Comparison of ENCODE assay signal across 21 cellular contexts in the genomic region with DNA sequence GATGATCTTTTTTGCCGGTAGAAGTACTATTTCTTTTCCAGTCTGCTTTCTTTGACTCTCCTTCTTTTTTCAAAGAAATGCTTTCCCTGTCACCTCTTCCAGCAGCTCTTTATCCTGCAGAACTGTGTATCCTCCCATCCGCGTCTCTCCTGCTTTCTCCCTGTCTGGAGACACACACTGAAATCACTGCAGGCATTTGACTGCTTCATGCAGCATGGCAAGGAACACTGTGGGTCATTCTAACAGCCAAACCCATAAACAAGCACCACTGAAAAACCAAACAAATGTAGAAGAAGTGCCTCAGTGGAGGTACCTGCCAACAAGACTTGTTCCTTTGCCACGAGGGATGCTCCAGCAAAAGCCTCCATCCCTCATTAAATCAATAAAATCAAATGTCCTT.
A peak's percentile ranks its signal among the peaks of the same experiment; 100 is the strongest.
DNase-seq lines count a peak whose midpoint lies in the region; ATAC-seq and TF ChIP-seq lines count a peak whose summit lies in the region.
"Had no signal": no experiment of that assay in that cellular context is flagged by ENCODE, and none has a peak within 500 bp of the region (broad histone marks: within the 10 kb centered on the region; RNA-seq: fewer than 3 reads in every experiment).

No MANE protein-coding gene starts in this region.

- TF ChIP-seq EP300 in suprapubic skin (IDR thresholded peaks at IDR 0.05): no peak

- H3K4me3 ChIP-seq in mesendoderm (ENCODE audit: low read length) (no peak overlapping the region), stomach smooth muscle (ENCODE audit: low read length in 2 of 2) (peak overlapping the region; percentile 1 to 41), suprapubic skin (no peak overlapping the region)

- H3K4me3 Mint-ChIP-seq in brain: peak overlapping the region; percentile 54 to 74 (median 69)
- H3K4me3 Mint-ChIP-seq: T-helper 1 cell treated with Interleukin-12 subunit alpha and Interleukin-12 subunit beta and Interleukin-4 antibody, amounts not matched to agents 30 μg/mL and 1 μg/mL, for 36 hours had no signal

- H3K36me3 ChIP-seq in mesendoderm (ENCODE audit: control insufficient read depth, insufficient read depth, low read length): no peaks in the 10 kb centered on the region
- no peaks in the 10 kb centered on the region for H3K36me3 ChIP-seq in stomach smooth muscle (ENCODE audit: control insufficient read depth in 2 of 2, insufficient read depth in 2 of 2, low read length in 2 of 2)
- no peaks in the 10 kb centered on the region for H3K36me3 ChIP-seq in suprapubic skin
- H3K36me3 ChIP-seq: BE2C had no signal

- H3K27ac Mint-ChIP-seq in brain: peak overlapping the region; percentile 81 to 97 (median 93)
- H3K27ac Mint-ChIP-seq: T-helper 1 cell treated with Interleukin-12 subunit alpha and Interleukin-12 subunit beta and Interleukin-4 antibody, amounts not matched to agents 30 μg/mL and 1 μg/mL, for 36 hours had no signal

- H3K9me3 ChIP-seq in stomach smooth muscle (ENCODE audit: control insufficient read depth in 2 of 2, low read length in 2 of 2): no peaks in the 10 kb centered on the region
- no peaks in the 10 kb centered on the region for H3K9me3 ChIP-seq in suprapubic skin
- H3K9me3 ChIP-seq: BE2C had no signal

- H3K9ac ChIP-seq in mesendoderm (ENCODE audit: low read length): no peak overlapping the region
- H3K9ac ChIP-seq in stomach smooth muscle (ENCODE audit: low read length in 2 of 2): peak overlapping the region in 1 of 2 donors; percentile 13

- H3K27me3 ChIP-seq in mesendoderm (ENCODE audit: insufficient read depth, low read length, poor library complexity) (no peaks in the 10 kb centered on the region), stomach smooth muscle (ENCODE audit: control insufficient read depth in 1 of 2, insufficient read depth in 2 of 2, low read length in 2 of 2) (no peaks in the 10 kb centered on the region), suprapubic skin (no peaks in the 10 kb centered on the region)
- H3K27me3 ChIP-seq: BE2C had no signal

- no peak for ATAC-seq in GM18907 (IDR thresholded peaks at IDR 0.05; ENCODE audit: unreplicated experiment)

- H3K79me2 ChIP-seq in mesendoderm (ENCODE audit: control insufficient read depth, insufficient read depth, low read length): no peaks in the 10 kb centered on the region

- H3K27me3 Mint-ChIP-seq in brain: peaks cover 3% of the 10 kb centered on the region

- peak overlapping the region; percentile 33 for H2AK5ac ChIP-seq in mesendoderm (ENCODE audit: low read length)

- no CpG with 5 or more reads among the region's 4 CpGs for WGBS in mesendoderm (ENCODE audit: extremely low coverage, insufficient coverage, low lambda C conversion rate)
- 83% methylated on average over 4 of the region's 4 CpGs for WGBS in suprapubic skin

- peak overlapping the region; percentile 36 for H2BK120ac ChIP-seq in mesendoderm (ENCODE audit: low read depth, low read length)

- DNase-seq in DMS 273 (lab: John Stamatoyannopoulos, UW; ENCODE audit: unreplicated experiment): peak; percentile 14
- no peak for DNase-seq in DMS 273 treated with DMSO at 0.1 percent for 48 hours (lab: John Stamatoyannopoulos, UW)
- DNase-seq in mesendoderm: no peak
- DNase-seq in suprapubic skin (ENCODE audit: low spot score in 2 of 2): no peak
- DNase-seq in NCI-H1436 treated with DMSO at 0.1 percent for 48 hours (lab: John Stamatoyannopoulos, UW): no peak
- DNase-seq: activated CD4-positive, alpha-beta T cell treated with anti-CD3 and anti-CD28 coated beads, Interleukin-2, amount 50 U/mL, for 48 hours; activated naive CD4-positive, alpha-beta T cell treated with Interleukin-2 at 50 U/mL for 16 hours; activated T-cell treated with anti-CD3 and anti-CD28 coated beads, Interleukin-2, amount 50 U/mL, for 1 hour; BE2C; Calu3; hippocampal formation; Karpas-422; kidney; NCI-H1105; SHP77 treated with DMSO at 0.1 percent for 48 hours; stimulated activated CD4-positive, alpha-beta T cell treated with anti-CD3 and anti-CD28 coated beads, Interleukin-4, amount 100 ng/mL, for 1 hour had no signal

- no peak overlapping the region for H3K18ac ChIP-seq in mesendoderm (ENCODE audit: low read length)

- H3K4ac ChIP-seq in mesendoderm (ENCODE audit: low read depth, low read length): no peak overlapping the region

- peaks cover 0 to 6% (median 3%) of the 10 kb centered on the region in 5 experiments for H3K9me3 Mint-ChIP-seq in brain
- H3K9me3 Mint-ChIP-seq: T-helper 1 cell treated with Interleukin-12 subunit alpha and Interleukin-12 subunit beta and Interleukin-4 antibody, amounts not matched to agents 30 μg/mL and 1 μg/mL, for 36 hours had no signal

- TF ChIP-seq CTCF in brain (conservative IDR thresholded peaks at IDR 0.05): no peak
- no peak for TF ChIP-seq CTCF in suprapubic skin (IDR thresholded peaks at IDR 0.05)

- no peak overlapping the region for H3K23ac ChIP-seq in mesendoderm (ENCODE audit: low read length)

- H3K4me1 ChIP-seq in mesendoderm (ENCODE audit: control insufficient read depth, low read depth, low read length) (peaks cover 3% of the 10 kb centered on the region), stomach smooth muscle (ENCODE audit: control insufficient read depth, insufficient read depth, low read length) (peaks cover 17% of the 10 kb centered on the region), suprapubic skin (no peaks in the 10 kb centered on the region)
- H3K4me1 ChIP-seq: BE2C had no signal

- no peak overlapping the region for H4K5ac ChIP-seq in mesendoderm (ENCODE audit: low read length)

- no peak overlapping the region for H3K56ac ChIP-seq in mesendoderm (ENCODE audit: low read length)

- H3K27ac ChIP-seq in mesendoderm (ENCODE audit: low read depth, low read length) (no peak overlapping the region), stomach smooth muscle (ENCODE audit: low read length) (peak overlapping the region; percentile 42), suprapubic skin (no peak overlapping the region)
- H3K27ac ChIP-seq: 22Rv1 had no signal

- H3K4me2 ChIP-seq in mesendoderm (ENCODE audit: low read length): no peak overlapping the region

- no peak overlapping the region for H4K8ac ChIP-seq in mesendoderm (ENCODE audit: low read depth, low read length)

- TF ChIP-seq POLR2A in suprapubic skin (IDR thresholded peaks at IDR 0.05): no peak

- no peak overlapping the region for H2BK15ac ChIP-seq in mesendoderm (replicated peaks; ENCODE audit: low read depth)

- peaks cover 50% of the 10 kb centered on the region for H3K4me1 Mint-ChIP-seq in brain

- no peaks in the 10 kb centered on the region for H3K36me3 Mint-ChIP-seq in brain

- H2BK5ac ChIP-seq in mesendoderm (ENCODE audit: low read length): no peak overlapping the region

- no peaks in the 10 kb centered on the region for H3K79me1 ChIP-seq in mesendoderm (ENCODE audit: low read length)

Comparison
In these comparisons a context has a peak if more than half of its experiments do, and no peak if none do; other contexts are left out.
1. H3K4me3 ChIP-seq: peak in stomach smooth muscle (2 of 2); none in mesendoderm (single experiment) and suprapubic skin (single experiment).